Comparison of ENCODE assay signal across 8 cellular contexts in genomic region chr7:37354661-37355131, GRCh38.
DNase-seq lines count a peak whose midpoint lies in the region; ATAC-seq and TF ChIP-seq lines count a peak whose summit lies in the region.

No MANE protein-coding gene starts in this region.

- no peak overlapping the region for H3K18ac ChIP-seq in trophoblast cell (ENCODE audit: low read length)

- DNase-seq in GM12865 (ENCODE audit: low read depth) (peak; percentile 72), activated T-cell treated with anti-CD3 and anti-CD28 coated beads for 24 hours (ENCODE audit: low read depth) (peak; percentile 58), fibroblast of the aortic adventitia (ENCODE audit: low read depth) (peak; percentile 68), trophoblast cell (peak in 1 of 2 donors; percentile 39), inferior parietal cortex (ENCODE audit: extremely low spot score) (no peak), germinal center (ENCODE audit: low spot score) (no peak)

- no peak overlapping the region for H4K12ac ChIP-seq in trophoblast cell (ENCODE audit: low read depth, low read length)

- H3K27ac ChIP-seq in HUES48 (ENCODE audit: low read depth, low read length) (peak overlapping the region; percentile 2), trophoblast cell (ENCODE audit: low read depth, low read length) (peak overlapping the region; percentile 75)

- no CpG with 5 or more reads among the region's 11 CpGs for WGBS in trophoblast cell (ENCODE audit: extremely low coverage, insufficient coverage, insufficient read length)

- H3K36me3 ChIP-seq in HUES48 (ENCODE audit: control insufficient read depth, insufficient read depth, low read length) (no peaks in the 10 kb centered on the region), trophoblast cell (ENCODE audit: control insufficient read depth in 1 of 2, insufficient read depth in 2 of 2, low read length in 2 of 2) (no peaks in the 10 kb centered on the region)

- no peak overlapping the region for H3K23ac ChIP-seq in trophoblast cell (ENCODE audit: low read length)

- no peaks in the 10 kb centered on the region for H3K9me3 ChIP-seq in HUES48 (ENCODE audit: control insufficient read depth, insufficient read depth, low read length)
- H3K9me3 ChIP-seq in trophoblast cell (ENCODE audit: insufficient read depth, low read depth, low read length), result no peaks in the 10 kb centered on the region

- H3K4me3 ChIP-seq in GM12865 (ENCODE audit: low read depth, low read length), result no peak overlapping the region
- no peak overlapping the region for H3K4me3 ChIP-seq in HUES48 (ENCODE audit: low read depth, low read length)
- H3K4me3 ChIP-seq in fibroblast of the aortic adventitia (ENCODE audit: low read depth, low read length), result no peak overlapping the region
- no peak overlapping the region for H3K4me3 ChIP-seq in trophoblast cell (ENCODE audit: low read depth, low read length)

- peaks cover 4% of the 10 kb centered on the region for H3K79me2 ChIP-seq in trophoblast cell (ENCODE audit: control insufficient read depth, insufficient read depth, low read length, poor library complexity)

- H3K14ac ChIP-seq in trophoblast cell (ENCODE audit: low read length), result no peak overlapping the region

- H2BK12ac ChIP-seq in trophoblast cell (ENCODE audit: low read length), result peak overlapping the region; percentile 15

- H2BK120ac ChIP-seq in trophoblast cell (ENCODE audit: insufficient read depth, low read length, poor library complexity), result peak overlapping the region; percentile 2

- no peak overlapping the region for H2AFZ ChIP-seq in trophoblast cell (ENCODE audit: insufficient read depth, low read length, poor library complexity)

- H2BK5ac ChIP-seq in trophoblast cell (ENCODE audit: low read depth, low read length, poor library complexity), result peak overlapping the region; percentile 64

- peaks cover 30% of the 10 kb centered on the region for H3K79me1 ChIP-seq in trophoblast cell (ENCODE audit: low read length)

- no peak for ATAC-seq in HG03159 (IDR thresholded peaks at IDR 0.05; ENCODE audit: unreplicated experiment)

- peak overlapping the region; percentile 59 for H4K91ac ChIP-seq in trophoblast cell (ENCODE audit: low read depth, low read length)

- no peaks in the 10 kb centered on the region for H3K27me3 ChIP-seq in HUES48 (ENCODE audit: control insufficient read depth, insufficient read depth, low read length)
- no peaks in the 10 kb centered on the region for H3K27me3 ChIP-seq in trophoblast cell (ENCODE audit: insufficient read depth, low read length)

- H4K8ac ChIP-seq in trophoblast cell (ENCODE audit: low read depth, low read length), result peak overlapping the region; percentile 17

- no peak overlapping the region for H2AK5ac ChIP-seq in trophoblast cell (ENCODE audit: low read length)

- H3K4me2 ChIP-seq in trophoblast cell (ENCODE audit: low read length), result peak overlapping the region; percentile 11

- no peak for TF ChIP-seq CTCF in GM12865 (IDR thresholded peaks at IDR 0.05; ENCODE audit: insufficient read depth, low read depth, low read length, missing control alignments)
- no peak for TF ChIP-seq CTCF in fibroblast of the aortic adventitia (IDR thresholded peaks at IDR 0.05; ENCODE audit: insufficient read depth, low read length)

- H3K4ac ChIP-seq in trophoblast cell (ENCODE audit: low read depth, low read length), result no peak overlapping the region

- H3K4me1 ChIP-seq in HUES48 (ENCODE audit: control insufficient read depth, insufficient read depth, low read length), result peaks cover 11% of the 10 kb centered on the region
- peaks cover 20 to 43% of the 10 kb centered on the region in 2 experiments for H3K4me1 ChIP-seq in trophoblast cell (ENCODE audit: control insufficient read depth in 1 of 2, insufficient read depth in 2 of 2, low read length in 2 of 2)

- H3K9ac ChIP-seq in HUES48 (ENCODE audit: low read depth, low read length) (no peak overlapping the region), trophoblast cell (ENCODE audit: low read length) (no peak overlapping the region)

Comparison
In these comparisons a context has a peak if more than half of its experiments do, and no peak if none do; other contexts are left out.
1. DNase-seq: peak in GM12865 (single experiment), activated T-cell treated with anti-CD3 and anti-CD28 coated beads for 24 hours (single experiment) and fibroblast of the aortic adventitia (single experiment); none in inferior parietal cortex (single experiment) and germinal center (single experiment).